ENCODE assay signal across 17 cellular contexts in genomic region chr7:25567430-25567829, GRCh38.
"Had no signal": no experiment of that assay in that cellular context is flagged by ENCODE, and none has a peak within 500 bp of the region (broad histone marks: within the 10 kb centered on the region; RNA-seq: fewer than 3 reads in every experiment).

No MANE protein-coding gene starts in this region.

- ATAC-seq: gastroesophageal sphincter had no signal

- H3K27me3 ChIP-seq: esophagus squamous epithelium, gastroesophageal sphincter, neural progenitor cell, ovary, thyroid gland had no signal

- FAIRE-seq: keratinocyte had no signal

- H3K27ac ChIP-seq: esophagus squamous epithelium, gastroesophageal sphincter, left ventricle myocardium inferior, lower lobe of right lung, neural progenitor cell, ovary, thyroid gland had no signal

- H3K36me3 ChIP-seq: esophagus squamous epithelium, gastroesophageal sphincter, left ventricle myocardium inferior, lower lobe of right lung, neural progenitor cell, ovary, thyroid gland had no signal

- H3K9me3 ChIP-seq: esophagus squamous epithelium, gastroesophageal sphincter, left ventricle myocardium inferior, lower lobe of right lung, ovary, thyroid gland had no signal

- H3K4me1 ChIP-seq: neural progenitor cell, thyroid gland had no signal

- H3K4me3 ChIP-seq: esophagus squamous epithelium, gastroesophageal sphincter, left ventricle myocardium inferior, lower lobe of right lung, neural progenitor cell, ovary, smooth muscle cell, thyroid gland had no signal

- DNase-seq: dermis blood vessel endothelial cell; esophagus squamous epithelium; foreskin fibroblast; glutamatergic neuron; left ventricle myocardium inferior; lower lobe of right lung; midbrain; nucleus accumbens; ovary; right cardiac atrium; stimulated activated CD4-positive, alpha-beta T cell treated with anti-CD3 and anti-CD28 coated beads, Interleukin-2, amount 100 ng/mL, for 48 hours; stimulated activated naive CD4-positive, alpha-beta T cell treated with Interleukin-2 at 50 U/mL for 16 hours; thyroid gland had no signal
